In the genomic region with DNA sequence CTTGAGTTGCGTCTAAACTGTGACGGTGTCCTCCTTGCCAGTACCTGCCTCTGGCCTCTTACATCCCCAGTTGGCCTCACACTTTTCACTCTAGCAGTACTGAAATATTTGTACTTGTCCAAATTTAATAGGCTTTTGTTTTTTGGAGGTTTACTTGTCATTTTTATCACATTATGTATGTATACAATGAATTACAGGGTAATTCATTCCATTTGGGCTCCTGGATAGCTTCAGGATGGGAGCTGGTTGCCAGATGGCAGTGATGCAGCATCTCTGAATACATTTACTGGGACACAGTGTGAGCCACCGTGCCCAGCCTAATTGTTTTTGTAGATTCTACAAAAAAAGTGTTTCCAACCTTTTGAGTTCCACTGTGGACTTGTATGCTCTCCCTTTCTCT, we compare ENCODE assay signal across 22 cellular contexts.
"Had no signal": no experiment of that assay in that cellular context is flagged by ENCODE, and none has a peak within 500 bp of the region (broad histone marks: within the 10 kb centered on the region; RNA-seq: fewer than 3 reads in every experiment).

No MANE protein-coding gene starts in this region.

- H2AFZ ChIP-seq: PC-9 had no signal

- H3K9me3 ChIP-seq: MG63, Peyer's patch, SJCRH30 had no signal

- H3K4me1 ChIP-seq: Peyer's patch, SJCRH30 had no signal

- H3K27ac ChIP-seq: PC-9, Peyer's patch, SJCRH30 had no signal

- ATAC-seq: Right ventricle myocardium inferior had no signal

- DNase-seq: KBM-7, MG63, NCI-H1092, NCI-H1105 treated with DMSO at 0.1 percent for 48 hours, NCI-H1417 treated with DMSO at 0.1 percent for 48 hours, NCI-H146, NCI-H1694 treated with DMSO at 0.1 percent for 48 hours, NCI-H1930, NCI-H2081, NCI-H2107, NCI-H2227 treated with DMSO at 0.1 percent for 48 hours, NCI-H446, NCI-H510A, NCI-H524 treated with DMSO at 0.1 percent for 48 hours, NCI-H69, NCI-H774, PC-9, Peyer's patch, SHP77 treated with DMSO at 0.1 percent for 48 hours, SJCRH30, T-helper 1 cell had no signal

- H3K27me3 ChIP-seq: MG63, Peyer's patch, SJCRH30 had no signal

- H3K4me2 ChIP-seq: PC-9 had no signal

- H3K4me3 ChIP-seq: MG63, PC-9, Peyer's patch, SJCRH30 had no signal
